7 cellular contexts compared by ENCODE assay signal in genomic region chr17:42964161-42964932, GRCh38. TPM values are rescaled to one million over a fixed set of nuclear protein-coding genes. Genes with fewer than 3 reads are reported as not detected.
DNase-seq lines count a peak whose midpoint lies in the region; ATAC-seq, FAIRE-seq and TF ChIP-seq lines count a peak whose summit lies in the region.

Gene AARSD1 (minus strand): TSS chr17:42964454. CDS start chr17:42964440, 14 bp downstream.

- FAIRE-seq in small intestine (lab: Jason Lieb, UNC) = no peak

- peaks cover 14% of the 10 kb centered on the region for H3K4me1 ChIP-seq in mammary epithelial cell (ENCODE audit: insufficient read depth, low read length)
- H3K4me1 ChIP-seq in small intestine (ENCODE audit: control insufficient read depth in 2 of 2, insufficient read depth in 1 of 2, low read depth in 1 of 2, low read length in 1 of 2) = no peaks in the 10 kb centered on the region

- H3K4me2 ChIP-seq in mammary epithelial cell (ENCODE audit: insufficient read depth, low read depth, low read length) = peak within 1 kb of the TSS; percentile 83

- peaks cover 20% of the 10 kb centered on the region for H3K79me2 ChIP-seq in mammary epithelial cell (ENCODE audit: insufficient read depth, low read length)

- in situ Hi-C loops in mammary epithelial cell (cut with MboI; ENCODE audit: low sequenced_read_pairs in 2 of 2) = no loop called here

- H3K9me3 ChIP-seq in mammary epithelial cell (replicated peaks; ENCODE audit: insufficient read depth, low read length) (no peaks in the 10 kb centered on the region), small intestine (ENCODE audit: control insufficient read depth, low read depth) (no peaks in the 10 kb centered on the region)

- H2AFZ ChIP-seq in mammary epithelial cell (ENCODE audit: low read depth, low read length) = peak within 1 kb of the TSS; percentile 90

- H3K9ac ChIP-seq in mammary epithelial cell (ENCODE audit: insufficient read depth, low read length) = peak within 1 kb of the TSS; percentile 78

- H4K20me1 ChIP-seq in mammary epithelial cell (ENCODE audit: insufficient read depth, low read length) = no peaks in the 10 kb centered on the region

- H3K4me3 ChIP-seq in WI38 (ENCODE audit: low read depth, low read length) (peak within 1 kb of the TSS; percentile 62), mammary epithelial cell (replicated peaks in 1 of 3; ENCODE audit: insufficient read depth in 1 of 3, low read depth in 2 of 3, low read length in 3 of 3) (peak within 1 kb of the TSS; percentile 58 to 66 (median 61)), small intestine (ENCODE audit: low read depth in 1 of 2, low read length in 2 of 2) (peak within 1 kb of the TSS; percentile 43 to 56)

- intact Hi-C loops in mammary epithelial cell (cut with micrococcal nuclease) = loop anchor here (1.0 kb wide), 2 partner anchors 16 to 34 kb away; partner anchors contain the start of genes PTGES3L, RPL27 and RUNDC1

- dilution Hi-C loops in mammary epithelial cell (cut with HindIII; ENCODE audit: low sequenced_read_pairs) = no loop called here

- DNase-seq in NCI-H2227 treated with DMSO at 0.1 percent for 48 hours (lab: John Stamatoyannopoulos, UW) (peak; percentile 94), mammary epithelial cell (peak; percentile 90), iPS-NIHi7 (ENCODE audit: extremely low spot score) (peak; percentile 91), small intestine (peak; percentile 94)

- no peaks in the 10 kb centered on the region for H3K27me3 ChIP-seq in mammary epithelial cell (ENCODE audit: insufficient read depth, low read length)
- H3K27me3 ChIP-seq in small intestine (ENCODE audit: control insufficient read depth in 2 of 2, insufficient read depth in 2 of 2, low read length in 2 of 2) = no peaks in the 10 kb centered on the region

- H3K27ac ChIP-seq in mammary epithelial cell (ENCODE audit: insufficient read depth, low read depth, low read length) = peak within 1 kb of the TSS; percentile 39
- peak within 1 kb of the TSS; percentile 42 to 74 for H3K27ac ChIP-seq in small intestine (ENCODE audit: low read depth in 1 of 2, low read length in 1 of 2)

- TF ChIP-seq POLR2A in GM18526 (IDR thresholded peaks at IDR 0.05; ENCODE audit: extremely low read depth, insufficient read length) = peak; percentile 95

- CTCF ChIA-PET in mammary epithelial cell (lab: Charles Lee; ENCODE audit: low non-redundant PET) = no interaction called here

- peak; percentile 78 for ATAC-seq in HG03159 (IDR thresholded peaks at IDR 0.05; ENCODE audit: unreplicated experiment)

- BruUV-seq in mammary epithelial cell (replicated peaks; lab: Mats Ljungman, UMichigan) = TSS peak; percentile 74

- H3K36me3 ChIP-seq in mammary epithelial cell (ENCODE audit: insufficient read depth, low read length) (peaks cover 12% of the 10 kb centered on the region), small intestine (ENCODE audit: control insufficient read depth in 2 of 2, insufficient read depth in 2 of 2, low read length in 2 of 2) (peaks cover 6 to 7% of the 10 kb centered on the region in 2 donors)

- under 1% methylated on average over 24 of the region's 43 CpGs for WGBS in mammary epithelial cell (ENCODE audit: low coverage, missing lambda C conversion rate)
- WGBS in small intestine, 3 donors = 1% methylated on average over 43 of the region's 43 CpGs

- TF ChIP-seq CTCF in WI38 (IDR thresholded peaks at IDR 0.05; ENCODE audit: low read depth, low read length) = no peak
- TF ChIP-seq CTCF in mammary epithelial cell (conservative IDR thresholded peaks at IDR 0.05 in 1 of 2, IDR thresholded peaks at IDR 0.05 in 1 of 2; ENCODE audit: extremely low read depth in 1 of 2, insufficient read depth in 1 of 2, low read depth in 1 of 2, low read length in 2 of 2) = no peak

RNA-seq across cellular contexts. Expression of gene AARSD1, which starts in this region (rescaled TPM):
- 10 to 100 TPM; 15.7 to 53.0 TPM for total RNA-seq in mammary epithelial cell
- 37.7 TPM for polyA plus RNA-seq in mammary epithelial cell
- polyA minus RNA-seq in mammary epithelial cell = 19.7 TPM
- 10 to 100 TPM; 27.3 to 41.7 (median 39.4) TPM for polyA plus RNA-seq in small intestine

Comparison
In these comparisons a context has a peak if more than half of its experiments do, and no peak if none do; other contexts are left out.
1. Peak in every context shown above with its lines: DNase-seq, ATAC-seq, H3K4me3 ChIP-seq and H3K27ac ChIP-seq.